In genomic region chr20:45657038-45657437, GRCh38 we compare ENCODE assay signal across 12 cellular contexts. TPM values are rescaled to one million over a fixed set of nuclear protein-coding genes. Genes with fewer than 3 reads are reported as not detected.
"Had no signal": no experiment of that assay in that cellular context is flagged by ENCODE, and none has a peak within 500 bp of the region (broad histone marks: within the 10 kb centered on the region; RNA-seq: fewer than 3 reads in every experiment).

No MANE protein-coding gene starts in this region.

RNA-seq across cellular contexts. Expression of gene WFDC11, which starts 13.0 kb away (rescaled TPM):
- total RNA-seq: OCI-LY7, PC-3, PC-9, Peyer's patch, Right ventricle myocardium inferior, Right ventricle myocardium superior, RPMI7951, SJCRH30, SJSA1, SK-MEL-5, T-cell had no signal
- polyA plus RNA-seq: SK-N-SH had no signal

RNA-seq across cellular contexts. Expression of gene WFDC9, which starts 26.0 kb away (rescaled TPM):
- total RNA-seq: OCI-LY7, PC-3, PC-9, Peyer's patch, Right ventricle myocardium inferior, Right ventricle myocardium superior, RPMI7951, SJCRH30, SJSA1, SK-MEL-5, T-cell had no signal
- polyA plus RNA-seq: SK-N-SH had no signal

RNA-seq across cellular contexts. Expression of gene WFDC10A, which starts 27.5 kb away (rescaled TPM):
- total RNA-seq: OCI-LY7, PC-3, PC-9, Peyer's patch, Right ventricle myocardium inferior, Right ventricle myocardium superior, RPMI7951, SJCRH30, SJSA1, SK-MEL-5, T-cell had no signal
- polyA plus RNA-seq: SK-N-SH had no signal

RNA-seq across cellular contexts. Expression of gene WFDC13, which starts 44.8 kb away (rescaled TPM):
- total RNA-seq: OCI-LY7, PC-3, PC-9, Peyer's patch, Right ventricle myocardium inferior, Right ventricle myocardium superior, RPMI7951, SJCRH30, SJSA1, SK-MEL-5, T-cell had no signal
- polyA plus RNA-seq: SK-N-SH had no signal

RNA-seq across cellular contexts. Expression of gene WFDC10B, which starts 47.8 kb away (rescaled TPM):
- total RNA-seq: OCI-LY7, PC-3, PC-9, Peyer's patch, Right ventricle myocardium inferior, Right ventricle myocardium superior, SJCRH30, SJSA1, SK-MEL-5, T-cell had no signal
- polyA plus RNA-seq: SK-N-SH had no signal
